In genomic region chr12:102622618-102623017, GRCh38 we compare ENCODE assay signal across 8 cellular contexts.
"Had no signal": no experiment of that assay in that cellular context is flagged by ENCODE, and none has a peak within 500 bp of the region (broad histone marks: within the 10 kb centered on the region; RNA-seq: fewer than 3 reads in every experiment).

No MANE protein-coding gene starts in this region.

- DNase-seq: GDM1, GF-D8 had no signal

- H3K4me3 ChIP-seq: GM12878 had no signal

- ATAC-seq: GM12878 had no signal

- FAIRE-seq: G401.6, GM12878, GM12891, GM12892, GM18507, GM19239 had no signal
